ENCODE assay signal across 8 cellular contexts in genomic region chr4:88697113-88697512, GRCh38. TPM values are rescaled to one million over a fixed set of nuclear protein-coding genes. Genes with fewer than 3 reads are reported as not detected.
DNase-seq lines count a peak whose midpoint lies in the region; ATAC-seq and TF ChIP-seq lines count a peak whose summit lies in the region.

No MANE protein-coding gene starts in this region.

- no peaks in the 10 kb centered on the region for H3K27me3 Mint-ChIP-seq in mesothelial cell of epicardium (ENCODE audit: low read depth)

- no peaks in the 10 kb centered on the region for H3K27me3 ChIP-seq in tibial artery

- H3K27ac ChIP-seq in tibial artery, result peak overlapping the region; percentile 83 to 85

- no peaks in the 10 kb centered on the region for H3K4me1 ChIP-seq in tibial artery

- no peaks in the 10 kb centered on the region for H3K36me3 Mint-ChIP-seq in mesothelial cell of epicardium

- peaks cover 0 to 17% (median 5%) of the 10 kb centered on the region in 3 donors for H3K36me3 ChIP-seq in tibial artery

- peak overlapping the region; percentile 69 to 73 for H3K4me3 ChIP-seq in tibial artery

- peak in 3 of 5 donors; percentile 11 to 13 (median 12) for DNase-seq in T-helper 1 cell
- peak; percentile 17 for DNase-seq in dermis blood vessel endothelial cell
- DNase-seq in mesothelial cell of epicardium (ENCODE audit: low spot score in 2 of 2, unreplicated experiment in 2 of 2), result no peak
- no peak for DNase-seq in tibial artery
- no peak for DNase-seq in NCI-H1417 treated with DMSO at 0.1 percent for 48 hours (lab: John Stamatoyannopoulos, UW)
- DNase-seq in ureter (ENCODE audit: low spot score), result no peak

- H3K9me3 Mint-ChIP-seq in mesothelial cell of epicardium, result no peaks in the 10 kb centered on the region

- peaks cover 7% of the 10 kb centered on the region for H3K4me1 Mint-ChIP-seq in mesothelial cell of epicardium

- peak overlapping the region; percentile 80 for H3K4me3 Mint-ChIP-seq in mesothelial cell of epicardium

- ATAC-seq in GM19035 (IDR thresholded peaks at IDR 0.05; ENCODE audit: unreplicated experiment) (peak; percentile 7), GM21423 (IDR thresholded peaks at IDR 0.05; ENCODE audit: unreplicated experiment) (no peak)

- H3K9me3 ChIP-seq in tibial artery, result no peaks in the 10 kb centered on the region

- no peak overlapping the region for H3K27ac Mint-ChIP-seq in mesothelial cell of epicardium

- intact Hi-C loops in tibial artery (cut with DNase I; ENCODE audit: low total_unique reads), result no loop called here

- TF ChIP-seq CTCF in mesothelial cell of epicardium (IDR thresholded peaks at IDR 0.05; ENCODE audit: unreplicated experiment), result no peak
- no peak for TF ChIP-seq CTCF in tibial artery (IDR thresholded peaks at IDR 0.05)

RNA-seq across cellular contexts. Expression of gene NAP1L5, which starts 0.5 kb away (rescaled TPM):
- 2.7 and 5.6 TPM in 2 replicates for total RNA-seq in dermis blood vessel endothelial cell
- 4.4 to 4.9 TPM (median 4.7 TPM) in 3 replicates for total RNA-seq in mesothelial cell of epicardium
- 9.4 TPM for total RNA-seq in ureter

Comparison
In these comparisons a context has a peak if more than half of its experiments do, and no peak if none do; other contexts are left out.
1. DNase-seq: peak in T-helper 1 cell (3 of 5) and dermis blood vessel endothelial cell (single experiment); none in mesothelial cell of epicardium (0 of 2), tibial artery (0 of 2), NCI-H1417 treated with DMSO at 0.1 percent for 48 hours (single experiment) and ureter (single experiment).